1 cellular context compared by ENCODE assay signal in the genomic region with DNA sequence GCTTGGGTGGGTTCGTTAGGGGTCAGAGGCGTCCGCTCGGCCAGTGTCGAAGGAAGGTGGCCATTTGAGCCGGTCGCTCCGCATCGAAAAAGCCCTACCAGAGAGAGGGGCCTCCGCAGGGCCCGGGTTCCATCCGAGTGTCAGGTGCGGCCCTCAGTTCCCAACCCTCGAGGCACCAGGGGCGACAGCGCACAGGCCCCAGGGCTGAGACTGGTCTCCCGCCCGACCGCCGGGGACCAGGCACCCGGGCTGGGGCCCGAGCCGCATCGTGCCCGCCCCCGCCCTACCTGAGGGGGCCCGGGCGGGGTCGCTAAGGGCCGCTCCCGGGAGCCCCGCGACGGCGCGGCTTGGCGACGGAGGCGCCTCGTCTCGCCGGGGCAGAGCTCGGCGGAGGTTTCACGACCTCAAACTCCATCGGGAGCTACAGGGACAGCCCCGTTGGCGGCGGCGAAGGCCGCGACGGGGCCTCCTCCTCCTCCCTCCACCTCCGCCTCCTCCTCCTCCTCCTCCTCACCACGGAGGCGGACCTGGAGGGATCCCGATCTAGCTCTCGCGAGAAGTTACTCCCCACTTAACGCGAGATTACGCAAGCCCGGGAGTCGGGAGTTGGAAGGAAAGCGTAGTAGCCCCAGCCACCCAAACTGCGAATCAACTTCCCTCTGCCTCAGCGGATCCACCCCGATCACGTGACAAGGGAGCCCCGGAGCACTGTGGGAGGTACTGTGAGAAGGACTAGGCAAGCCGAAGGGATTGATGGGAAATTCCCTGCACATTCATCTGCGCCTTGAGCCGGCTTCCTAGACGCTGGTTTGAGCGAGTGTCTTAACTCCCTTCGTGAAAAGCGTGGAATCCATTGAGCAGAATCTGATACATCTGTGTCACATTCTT.
TF ChIP-seq lines count a peak whose summit lies in the region.

A gene with protein sequence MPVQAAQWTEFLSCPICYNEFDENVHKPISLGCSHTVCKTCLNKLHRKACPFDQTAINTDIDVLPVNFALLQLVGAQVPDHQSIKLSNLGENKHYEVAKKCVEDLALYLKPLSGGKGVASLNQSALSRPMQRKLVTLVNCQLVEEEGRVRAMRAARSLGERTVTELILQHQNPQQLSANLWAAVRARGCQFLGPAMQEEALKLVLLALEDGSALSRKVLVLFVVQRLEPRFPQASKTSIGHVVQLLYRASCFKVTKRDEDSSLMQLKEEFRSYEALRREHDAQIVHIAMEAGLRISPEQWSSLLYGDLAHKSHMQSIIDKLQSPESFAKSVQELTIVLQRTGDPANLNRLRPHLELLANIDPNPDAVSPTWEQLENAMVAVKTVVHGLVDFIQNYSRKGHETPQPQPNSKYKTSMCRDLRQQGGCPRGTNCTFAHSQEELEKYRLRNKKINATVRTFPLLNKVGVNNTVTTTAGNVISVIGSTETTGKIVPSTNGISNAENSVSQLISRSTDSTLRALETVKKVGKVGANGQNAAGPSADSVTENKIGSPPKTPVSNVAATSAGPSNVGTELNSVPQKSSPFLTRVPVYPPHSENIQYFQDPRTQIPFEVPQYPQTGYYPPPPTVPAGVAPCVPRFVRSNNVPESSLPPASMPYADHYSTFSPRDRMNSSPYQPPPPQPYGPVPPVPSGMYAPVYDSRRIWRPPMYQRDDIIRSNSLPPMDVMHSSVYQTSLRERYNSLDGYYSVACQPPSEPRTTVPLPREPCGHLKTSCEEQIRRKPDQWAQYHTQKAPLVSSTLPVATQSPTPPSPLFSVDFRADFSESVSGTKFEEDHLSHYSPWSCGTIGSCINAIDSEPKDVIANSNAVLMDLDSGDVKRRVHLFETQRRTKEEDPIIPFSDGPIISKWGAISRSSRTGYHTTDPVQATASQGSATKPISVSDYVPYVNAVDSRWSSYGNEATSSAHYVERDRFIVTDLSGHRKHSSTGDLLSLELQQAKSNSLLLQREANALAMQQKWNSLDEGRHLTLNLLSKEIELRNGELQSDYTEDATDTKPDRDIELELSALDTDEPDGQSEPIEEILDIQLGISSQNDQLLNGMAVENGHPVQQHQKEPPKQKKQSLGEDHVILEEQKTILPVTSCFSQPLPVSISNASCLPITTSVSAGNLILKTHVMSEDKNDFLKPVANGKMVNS (minus strand): TSS at position 537 of the 888 bp plus-strand sequence. CDS start 7,850 bp downstream, outside the sequence.

TF ChIP-seq in K562, 482 proteins besides CTCF, POLR2A, EP300 and RAD21 (continued from another document and continues in another):
- TF ChIP-seq, protein P1, sequence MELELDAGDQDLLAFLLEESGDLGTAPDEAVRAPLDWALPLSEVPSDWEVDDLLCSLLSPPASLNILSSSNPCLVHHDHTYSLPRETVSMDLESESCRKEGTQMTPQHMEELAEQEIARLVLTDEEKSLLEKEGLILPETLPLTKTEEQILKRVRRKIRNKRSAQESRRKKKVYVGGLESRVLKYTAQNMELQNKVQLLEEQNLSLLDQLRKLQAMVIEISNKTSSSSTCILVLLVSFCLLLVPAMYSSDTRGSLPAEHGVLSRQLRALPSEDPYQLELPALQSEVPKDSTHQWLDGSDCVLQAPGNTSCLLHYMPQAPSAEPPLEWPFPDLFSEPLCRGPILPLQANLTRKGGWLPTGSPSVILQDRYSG (tag; conservative IDR thresholded peaks at IDR 0.05; ENCODE audit: low read depth) = no peak
- TF ChIP-seq ESRRB (CRISPR knock-in tag; IDR thresholded peaks at IDR 0.05; ENCODE audit: borderline replicate concordance) (no peak), HSF4 (CRISPR knock-in tag; IDR thresholded peaks at IDR 0.05; ENCODE audit: borderline replicate concordance) (no peak), SMARCC2 (IDR thresholded peaks at IDR 0.05; ENCODE audit: low read depth) (no peak), ZSCAN29 (IDR thresholded peaks at IDR 0.05) (no peak), ZFP36 (IDR thresholded peaks at IDR 0.05; ENCODE audit: low read depth, low read length, partially characterized antibody) (no peak), XRCC4 (IDR thresholded peaks at IDR 0.05; ENCODE audit: extremely low read depth, insufficient read depth, insufficient read length) (no peak), XRCC5 (IDR thresholded peaks at IDR 0.05; ENCODE audit: low read depth, low read length) (no peak; the same call in 1 of the 2 replicates), EP400 (IDR thresholded peaks at IDR 0.05) (peak; percentile 52; the same call in 1 of the 2 replicates), NFE2 (IDR thresholded peaks at IDR 0.05; ENCODE audit: low read depth) (no peak; the same call in 1 of the 2 replicates), ZFX (CRISPR knock-in tag; IDR thresholded peaks at IDR 0.05) (peak; percentile 95), SRF (CRISPR knock-in tag; IDR thresholded peaks at IDR 0.05) (no peak), HLTF (IDR thresholded peaks at IDR 0.05) (no peak), HOXB6 (CRISPR knock-in tag; IDR thresholded peaks at IDR 0.05; ENCODE audit: borderline replicate concordance) (no peak), MTA2 (IDR thresholded peaks at IDR 0.05; ENCODE audit: low read depth) (no peak), TAF1 (IDR thresholded peaks at IDR 0.05; ENCODE audit: control insufficient read depth, extremely low read depth, insufficient read depth, low read length, severe bottlenecking) (peak; percentile 58), CREB1 (IDR thresholded peaks at IDR 0.05) (peak; percentile 50; the same call in 1 of the 2 replicates), CREB1 (CRISPR knock-in tag; IDR thresholded peaks at IDR 0.05) (peak; percentile 58; the same call in 1 of the 2 replicates), ZNF175 (CRISPR knock-in tag; IDR thresholded peaks at IDR 0.05; ENCODE audit: low read depth) (peak; percentile 72; the same call in 1 of the 2 replicates), BRF1 (IDR thresholded peaks at IDR 0.05; ENCODE audit: borderline replicate concordance, extremely low read depth, insufficient read length) (no peak), ZNF766 (CRISPR knock-in tag; conservative IDR thresholded peaks at IDR 0.05) (peak; percentile 69; the same call in 1 of the 2 replicates)
- TF ChIP-seq, protein P2, sequence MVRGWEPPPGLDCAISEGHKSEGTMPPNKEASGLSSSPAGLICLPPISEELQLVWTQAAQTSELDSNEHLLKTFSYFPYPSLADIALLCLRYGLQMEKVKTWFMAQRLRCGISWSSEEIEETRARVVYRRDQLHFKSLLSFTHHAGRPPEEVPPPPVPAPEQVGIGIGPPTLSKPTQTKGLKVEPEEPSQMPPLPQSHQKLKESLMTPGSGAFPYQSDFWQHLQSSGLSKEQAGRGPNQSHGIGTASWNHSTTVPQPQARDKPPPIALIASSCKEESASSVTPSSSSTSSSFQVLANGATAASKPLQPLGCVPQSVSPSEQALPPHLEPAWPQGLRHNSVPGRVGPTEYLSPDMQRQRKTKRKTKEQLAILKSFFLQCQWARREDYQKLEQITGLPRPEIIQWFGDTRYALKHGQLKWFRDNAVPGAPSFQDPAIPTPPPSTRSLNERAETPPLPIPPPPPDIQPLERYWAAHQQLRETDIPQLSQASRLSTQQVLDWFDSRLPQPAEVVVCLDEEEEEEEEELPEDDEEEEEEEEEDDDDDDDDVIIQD (CRISPR knock-in tag; IDR thresholded peaks at IDR 0.05) = peak; percentile 57; the same call in 1 of the 2 replicates
- TF ChIP-seq, protein P3, sequence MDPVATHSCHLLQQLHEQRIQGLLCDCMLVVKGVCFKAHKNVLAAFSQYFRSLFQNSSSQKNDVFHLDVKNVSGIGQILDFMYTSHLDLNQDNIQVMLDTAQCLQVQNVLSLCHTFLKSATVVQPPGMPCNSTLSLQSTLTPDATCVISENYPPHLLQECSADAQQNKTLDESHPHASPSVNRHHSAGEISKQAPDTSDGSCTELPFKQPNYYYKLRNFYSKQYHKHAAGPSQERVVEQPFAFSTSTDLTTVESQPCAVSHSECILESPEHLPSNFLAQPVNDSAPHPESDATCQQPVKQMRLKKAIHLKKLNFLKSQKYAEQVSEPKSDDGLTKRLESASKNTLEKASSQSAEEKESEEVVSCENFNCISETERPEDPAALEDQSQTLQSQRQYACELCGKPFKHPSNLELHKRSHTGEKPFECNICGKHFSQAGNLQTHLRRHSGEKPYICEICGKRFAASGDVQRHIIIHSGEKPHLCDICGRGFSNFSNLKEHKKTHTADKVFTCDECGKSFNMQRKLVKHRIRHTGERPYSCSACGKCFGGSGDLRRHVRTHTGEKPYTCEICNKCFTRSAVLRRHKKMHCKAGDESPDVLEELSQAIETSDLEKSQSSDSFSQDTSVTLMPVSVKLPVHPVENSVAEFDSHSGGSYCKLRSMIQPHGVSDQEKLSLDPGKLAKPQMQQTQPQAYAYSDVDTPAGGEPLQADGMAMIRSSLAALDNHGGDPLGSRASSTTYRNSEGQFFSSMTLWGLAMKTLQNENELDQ (CRISPR knock-in tag; IDR thresholded peaks at IDR 0.05; ENCODE audit: borderline replicate concordance) = no peak
- TF ChIP-seq, protein P4, sequence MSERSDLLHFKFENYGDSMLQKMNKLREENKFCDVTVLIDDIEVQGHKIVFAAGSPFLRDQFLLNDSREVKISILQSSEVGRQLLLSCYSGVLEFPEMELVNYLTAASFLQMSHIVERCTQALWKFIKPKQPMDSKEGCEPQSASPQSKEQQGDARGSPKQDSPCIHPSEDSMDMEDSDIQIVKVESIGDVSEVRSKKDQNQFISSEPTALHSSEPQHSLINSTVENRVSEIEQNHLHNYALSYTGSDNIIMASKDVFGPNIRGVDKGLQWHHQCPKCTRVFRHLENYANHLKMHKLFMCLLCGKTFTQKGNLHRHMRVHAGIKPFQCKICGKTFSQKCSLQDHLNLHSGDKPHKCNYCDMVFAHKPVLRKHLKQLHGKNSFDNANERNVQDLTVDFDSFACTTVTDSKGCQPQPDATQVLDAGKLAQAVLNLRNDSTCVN (CRISPR knock-in tag; IDR thresholded peaks at IDR 0.05) = no peak
- TF ChIP-seq, protein P5, sequence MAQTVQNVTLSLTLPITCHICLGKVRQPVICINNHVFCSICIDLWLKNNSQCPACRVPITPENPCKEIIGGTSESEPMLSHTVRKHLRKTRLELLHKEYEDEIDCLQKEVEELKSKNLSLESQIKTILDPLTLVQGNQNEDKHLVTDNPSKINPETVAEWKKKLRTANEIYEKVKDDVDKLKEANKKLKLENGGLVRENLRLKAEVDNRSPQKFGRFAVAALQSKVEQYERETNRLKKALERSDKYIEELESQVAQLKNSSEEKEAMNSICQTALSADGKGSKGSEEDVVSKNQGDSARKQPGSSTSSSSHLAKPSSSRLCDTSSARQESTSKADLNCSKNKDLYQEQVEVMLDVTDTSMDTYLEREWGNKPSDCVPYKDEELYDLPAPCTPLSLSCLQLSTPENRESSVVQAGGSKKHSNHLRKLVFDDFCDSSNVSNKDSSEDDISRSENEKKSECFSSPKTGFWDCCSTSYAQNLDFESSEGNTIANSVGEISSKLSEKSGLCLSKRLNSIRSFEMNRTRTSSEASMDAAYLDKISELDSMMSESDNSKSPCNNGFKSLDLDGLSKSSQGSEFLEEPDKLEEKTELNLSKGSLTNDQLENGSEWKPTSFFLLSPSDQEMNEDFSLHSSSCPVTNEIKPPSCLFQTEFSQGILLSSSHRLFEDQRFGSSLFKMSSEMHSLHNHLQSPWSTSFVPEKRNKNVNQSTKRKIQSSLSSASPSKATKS (CRISPR knock-in tag; IDR thresholded peaks at IDR 0.05) = no peak
- TF ChIP-seq, protein P6, sequence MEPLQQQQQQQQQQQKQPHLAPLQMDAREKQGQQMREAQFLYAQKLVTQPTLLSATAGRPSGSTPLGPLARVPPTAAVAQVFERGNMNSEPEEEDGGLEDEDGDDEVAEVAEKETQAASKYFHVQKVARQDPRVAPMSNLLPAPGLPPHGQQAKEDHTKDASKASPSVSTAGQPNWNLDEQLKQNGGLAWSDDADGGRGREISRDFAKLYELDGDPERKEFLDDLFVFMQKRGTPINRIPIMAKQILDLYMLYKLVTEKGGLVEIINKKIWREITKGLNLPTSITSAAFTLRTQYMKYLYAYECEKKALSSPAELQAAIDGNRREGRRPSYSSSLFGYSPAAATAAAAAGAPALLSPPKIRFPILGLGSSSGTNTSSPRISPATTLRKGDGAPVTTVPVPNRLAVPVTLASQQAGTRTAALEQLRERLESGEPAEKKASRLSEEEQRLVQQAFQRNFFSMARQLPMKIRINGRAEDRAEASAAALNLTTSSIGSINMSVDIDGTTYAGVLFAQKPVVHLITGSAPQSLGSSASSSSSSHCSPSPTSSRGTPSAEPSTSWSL (CRISPR knock-in tag; IDR thresholded peaks at IDR 0.05; ENCODE audit: borderline replicate concordance) = no peak; the same call in 1 of the 2 replicates
- TF ChIP-seq, protein P7, sequence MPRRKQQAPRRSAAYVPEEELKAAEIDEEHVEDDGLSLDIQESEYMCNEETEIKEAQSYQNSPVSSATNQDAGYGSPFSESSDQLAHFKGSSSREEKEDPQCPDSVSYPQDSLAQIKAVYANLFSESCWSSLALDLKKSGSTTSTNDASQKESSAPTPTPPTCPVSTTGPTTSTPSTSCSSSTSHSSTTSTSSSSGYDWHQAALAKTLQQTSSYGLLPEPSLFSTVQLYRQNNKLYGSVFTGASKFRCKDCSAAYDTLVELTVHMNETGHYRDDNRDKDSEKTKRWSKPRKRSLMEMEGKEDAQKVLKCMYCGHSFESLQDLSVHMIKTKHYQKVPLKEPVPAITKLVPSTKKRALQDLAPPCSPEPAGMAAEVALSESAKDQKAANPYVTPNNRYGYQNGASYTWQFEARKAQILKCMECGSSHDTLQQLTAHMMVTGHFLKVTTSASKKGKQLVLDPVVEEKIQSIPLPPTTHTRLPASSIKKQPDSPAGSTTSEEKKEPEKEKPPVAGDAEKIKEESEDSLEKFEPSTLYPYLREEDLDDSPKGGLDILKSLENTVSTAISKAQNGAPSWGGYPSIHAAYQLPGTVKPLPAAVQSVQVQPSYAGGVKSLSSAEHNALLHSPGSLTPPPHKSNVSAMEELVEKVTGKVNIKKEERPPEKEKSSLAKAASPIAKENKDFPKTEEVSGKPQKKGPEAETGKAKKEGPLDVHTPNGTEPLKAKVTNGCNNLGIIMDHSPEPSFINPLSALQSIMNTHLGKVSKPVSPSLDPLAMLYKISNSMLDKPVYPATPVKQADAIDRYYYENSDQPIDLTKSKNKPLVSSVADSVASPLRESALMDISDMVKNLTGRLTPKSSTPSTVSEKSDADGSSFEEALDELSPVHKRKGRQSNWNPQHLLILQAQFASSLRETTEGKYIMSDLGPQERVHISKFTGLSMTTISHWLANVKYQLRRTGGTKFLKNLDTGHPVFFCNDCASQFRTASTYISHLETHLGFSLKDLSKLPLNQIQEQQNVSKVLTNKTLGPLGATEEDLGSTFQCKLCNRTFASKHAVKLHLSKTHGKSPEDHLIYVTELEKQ (CRISPR knock-in tag; IDR thresholded peaks at IDR 0.05) = no peak
